26 cellular contexts compared by ENCODE assay signal in genomic region chr13:49125964-49126363, GRCh38.
DNase-seq lines count a peak whose midpoint lies in the region; ATAC-seq lines count a peak whose summit lies in the region.
"Had no signal": no experiment of that assay in that cellular context is flagged by ENCODE, and none has a peak within 500 bp of the region (broad histone marks: within the 10 kb centered on the region; RNA-seq: fewer than 3 reads in every experiment).

No MANE protein-coding gene starts in this region.

- peaks cover 23% of the 10 kb centered on the region for H3K4me1 Mint-ChIP-seq in activated naive CD8-positive, alpha-beta T cell treated with anti-CD3 and anti-CD28 coated beads for 36 hours
- H3K4me1 Mint-ChIP-seq in activated naive CD8-positive, alpha-beta T cell treated with anti-CD3 and anti-CD28 coated beads, Interleukin-2, amount 50 U/mL, for 24 hours, result peaks cover 21% of the 10 kb centered on the region
- H3K4me1 Mint-ChIP-seq in effector memory CD8-positive, alpha-beta T cell (ENCODE audit: low read depth in 2 of 2), result peaks cover 21 to 38% of the 10 kb centered on the region in 2 donors

- ATAC-seq in activated naive CD8-positive, alpha-beta T cell treated with anti-CD3 and anti-CD28 coated beads, Interleukin-2, amount 50 U/mL, for 24 hours, result no peak
- peak; percentile 62 for ATAC-seq in effector memory CD8-positive, alpha-beta T cell (replicated peaks)
- ATAC-seq in GM18909 (IDR thresholded peaks at IDR 0.05; ENCODE audit: poor library complexity, unreplicated experiment), result no peak
- ATAC-seq: HCT116, Right ventricle myocardium inferior, SK-N-SH treated with all-trans-retinoic acid at 6 μM for 48 hours had no signal

- H3K27ac Mint-ChIP-seq in activated naive CD8-positive, alpha-beta T cell treated with anti-CD3 and anti-CD28 coated beads for 36 hours, result peak overlapping the region; percentile 34
- H3K27ac Mint-ChIP-seq in activated naive CD8-positive, alpha-beta T cell treated with anti-CD3 and anti-CD28 coated beads, Interleukin-2, amount 50 U/mL, for 24 hours, result no peak overlapping the region
- peak overlapping the region in 1 of 2 donors; percentile 74 for H3K27ac Mint-ChIP-seq in effector memory CD8-positive, alpha-beta T cell

- H3K4me3 Mint-ChIP-seq in activated naive CD8-positive, alpha-beta T cell treated with anti-CD3 and anti-CD28 coated beads for 36 hours, result no peak overlapping the region
- no peak overlapping the region for H3K4me3 Mint-ChIP-seq in activated naive CD8-positive, alpha-beta T cell treated with anti-CD3 and anti-CD28 coated beads, Interleukin-2, amount 50 U/mL, for 24 hours
- no peak overlapping the region for H3K4me3 Mint-ChIP-seq in effector memory CD8-positive, alpha-beta T cell
- H3K4me3 Mint-ChIP-seq: CD14-positive monocyte had no signal

- H3K36me3 Mint-ChIP-seq in activated naive CD8-positive, alpha-beta T cell treated with anti-CD3 and anti-CD28 coated beads for 36 hours, result peaks cover 41% of the 10 kb centered on the region
- peaks cover 28% of the 10 kb centered on the region for H3K36me3 Mint-ChIP-seq in activated naive CD8-positive, alpha-beta T cell treated with anti-CD3 and anti-CD28 coated beads, Interleukin-2, amount 50 U/mL, for 24 hours (ENCODE audit: low read depth)
- H3K36me3 Mint-ChIP-seq in effector memory CD8-positive, alpha-beta T cell (ENCODE audit: insufficient read depth), result no peaks in the 10 kb centered on the region

- H3K27me3 Mint-ChIP-seq in activated naive CD8-positive, alpha-beta T cell treated with anti-CD3 and anti-CD28 coated beads for 36 hours, result no peaks in the 10 kb centered on the region
- H3K27me3 Mint-ChIP-seq in activated naive CD8-positive, alpha-beta T cell treated with anti-CD3 and anti-CD28 coated beads, Interleukin-2, amount 50 U/mL, for 24 hours, result no peaks in the 10 kb centered on the region
- no peaks in the 10 kb centered on the region for H3K27me3 Mint-ChIP-seq in effector memory CD8-positive, alpha-beta T cell

- peaks cover 17% of the 10 kb centered on the region for H3K9me3 Mint-ChIP-seq in activated naive CD8-positive, alpha-beta T cell treated with anti-CD3 and anti-CD28 coated beads for 36 hours
- H3K9me3 Mint-ChIP-seq in activated naive CD8-positive, alpha-beta T cell treated with anti-CD3 and anti-CD28 coated beads, Interleukin-2, amount 50 U/mL, for 24 hours, result peaks cover 15% of the 10 kb centered on the region
- no peaks in the 10 kb centered on the region for H3K9me3 Mint-ChIP-seq in effector memory CD8-positive, alpha-beta T cell

- DNase-seq in activated naive CD8-positive, alpha-beta T cell treated with anti-CD3 and anti-CD28 coated beads for 36 hours, result no peak
- no peak for DNase-seq in activated naive CD8-positive, alpha-beta T cell treated with anti-CD3 and anti-CD28 coated beads, Interleukin-2, amount 50 U/mL, for 24 hours
- peak; percentile 35 for DNase-seq in Jurkat, Clone E6-1 (ENCODE audit: low read depth, low spot score)
- DNase-seq in effector memory CD8-positive, alpha-beta T cell, result no peak
- no peak for DNase-seq in NCI-H510A (lab: John Stamatoyannopoulos, UW)
- DNase-seq in epidermal melanocyte (ENCODE audit: insufficient read length, low spot score), result no peak
- DNase-seq: 8988T, ACHN, BE2C, DMS53, KBM-7, MG63, NCI-H1105 treated with DMSO at 0.1 percent for 48 hours, NCI-H146, NCI-H1930, NCI-H2107, NCI-H446, NCI-H526, NCI-H82, PC-9, SJCRH30 had no signal

- H3K4me3 ChIP-seq in Jurkat, Clone E6-1 (ENCODE audit: low read length), result no peak overlapping the region
- H3K4me3 ChIP-seq: MG63, PC-9, SJCRH30 had no signal
